ENCODE assay signal across 1 cellular context in the genomic region with DNA sequence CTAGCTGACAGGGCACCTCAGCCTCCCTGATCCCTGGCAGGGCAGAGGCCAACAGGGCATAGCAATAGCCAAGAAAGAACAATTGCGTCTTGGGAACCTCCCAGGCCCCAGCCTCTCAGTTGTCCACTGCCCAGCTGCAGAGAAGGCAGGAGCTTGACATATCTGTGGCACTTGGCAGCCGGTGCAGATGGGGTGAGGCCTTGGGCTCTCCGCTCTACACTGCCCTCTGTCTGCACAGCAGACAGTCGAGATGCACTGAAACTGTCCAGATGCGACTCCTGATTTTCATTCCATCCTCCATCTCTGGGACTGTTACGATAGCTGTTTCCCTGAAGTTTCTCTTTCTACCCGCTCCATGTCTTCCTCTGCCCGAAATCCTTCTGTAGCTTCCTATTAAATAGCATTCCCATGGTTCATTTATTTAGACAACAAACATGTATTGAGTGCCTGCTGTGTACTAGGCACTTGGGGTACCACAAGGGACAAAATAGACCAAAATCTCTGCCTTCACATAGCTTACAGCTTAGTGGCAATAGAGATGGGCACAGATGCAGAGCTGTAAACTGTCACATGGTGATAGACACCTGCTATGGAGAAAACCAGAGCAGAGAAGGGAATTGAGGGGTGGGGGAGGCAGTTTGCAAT.
TF ChIP-seq lines count a peak whose summit lies in the region.

No MANE protein-coding gene starts in this region.

TF ChIP-seq in HepG2, 621 proteins besides CTCF, POLR2A, EP300 and RAD21 (continued from another document and continues in another):
- TF ChIP-seq, protein P1, sequence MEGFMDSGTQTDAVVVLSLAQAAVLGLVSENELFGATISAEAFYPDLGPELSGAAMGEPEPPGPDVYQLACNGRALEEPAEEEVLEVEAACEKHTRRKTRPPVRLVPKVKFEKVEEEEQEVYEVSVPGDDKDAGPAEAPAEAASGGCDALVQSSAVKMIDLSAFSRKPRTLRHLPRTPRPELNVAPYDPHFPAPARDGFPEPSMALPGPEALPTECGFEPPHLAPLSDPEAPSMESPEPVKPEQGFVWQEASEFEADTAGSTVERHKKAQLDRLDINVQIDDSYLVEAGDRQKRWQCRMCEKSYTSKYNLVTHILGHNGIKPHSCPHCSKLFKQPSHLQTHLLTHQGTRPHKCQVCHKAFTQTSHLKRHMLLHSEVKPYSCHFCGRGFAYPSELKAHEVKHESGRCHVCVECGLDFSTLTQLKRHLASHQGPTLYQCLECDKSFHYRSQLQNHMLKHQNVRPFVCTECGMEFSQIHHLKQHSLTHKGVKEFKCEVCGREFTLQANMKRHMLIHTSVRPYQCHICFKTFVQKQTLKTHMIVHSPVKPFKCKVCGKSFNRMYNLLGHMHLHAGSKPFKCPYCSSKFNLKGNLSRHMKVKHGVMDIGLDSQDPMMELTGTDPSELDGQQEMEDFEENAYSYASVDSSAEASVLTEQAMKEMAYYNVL (CRISPR knock-in tag; IDR thresholded peaks at IDR 0.05; ENCODE audit: borderline replicate concordance), result 0 out of 2 replicates have a peak, but pooled peaks have one; percentile 44
- TF ChIP-seq HCFC1 (IDR thresholded peaks at IDR 0.05; ENCODE audit: low read depth, low read length), result 0 out of 2 replicates have a peak, but pooled peaks have one; percentile 4
- TF ChIP-seq, protein P2, sequence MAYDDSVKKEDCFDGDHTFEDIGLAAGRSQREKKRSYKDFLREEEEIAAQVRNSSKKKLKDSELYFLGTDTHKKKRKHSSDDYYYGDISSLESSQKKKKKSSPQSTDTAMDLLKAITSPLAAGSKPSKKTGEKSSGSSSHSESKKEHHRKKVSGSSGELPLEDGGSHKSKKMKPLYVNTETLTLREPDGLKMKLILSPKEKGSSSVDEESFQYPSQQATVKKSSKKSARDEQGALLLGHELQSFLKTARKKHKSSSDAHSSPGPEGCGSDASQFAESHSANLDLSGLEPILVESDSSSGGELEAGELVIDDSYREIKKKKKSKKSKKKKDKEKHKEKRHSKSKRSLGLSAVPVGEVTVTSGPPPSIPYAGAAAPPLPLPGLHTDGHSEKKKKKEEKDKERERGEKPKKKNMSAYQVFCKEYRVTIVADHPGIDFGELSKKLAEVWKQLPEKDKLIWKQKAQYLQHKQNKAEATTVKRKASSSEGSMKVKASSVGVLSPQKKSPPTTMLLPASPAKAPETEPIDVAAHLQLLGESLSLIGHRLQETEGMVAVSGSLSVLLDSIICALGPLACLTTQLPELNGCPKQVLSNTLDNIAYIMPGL (CRISPR knock-in tag; IDR thresholded peaks at IDR 0.05; ENCODE audit: borderline replicate concordance in 1 of 2, low read depth in 1 of 2), result peak; percentile 69 to 88
- 0 out of 2 replicates have a peak, but pooled peaks have one; percentile 19 for TF ChIP-seq HDAC1 (CRISPR knock-in tag; IDR thresholded peaks at IDR 0.05)
- TF ChIP-seq ZNF598 (CRISPR knock-in tag; IDR thresholded peaks at IDR 0.05; ENCODE audit: borderline replicate concordance), result peak; percentile 59; the same call in 1 of the 2 replicates
- TF ChIP-seq, protein P3, sequence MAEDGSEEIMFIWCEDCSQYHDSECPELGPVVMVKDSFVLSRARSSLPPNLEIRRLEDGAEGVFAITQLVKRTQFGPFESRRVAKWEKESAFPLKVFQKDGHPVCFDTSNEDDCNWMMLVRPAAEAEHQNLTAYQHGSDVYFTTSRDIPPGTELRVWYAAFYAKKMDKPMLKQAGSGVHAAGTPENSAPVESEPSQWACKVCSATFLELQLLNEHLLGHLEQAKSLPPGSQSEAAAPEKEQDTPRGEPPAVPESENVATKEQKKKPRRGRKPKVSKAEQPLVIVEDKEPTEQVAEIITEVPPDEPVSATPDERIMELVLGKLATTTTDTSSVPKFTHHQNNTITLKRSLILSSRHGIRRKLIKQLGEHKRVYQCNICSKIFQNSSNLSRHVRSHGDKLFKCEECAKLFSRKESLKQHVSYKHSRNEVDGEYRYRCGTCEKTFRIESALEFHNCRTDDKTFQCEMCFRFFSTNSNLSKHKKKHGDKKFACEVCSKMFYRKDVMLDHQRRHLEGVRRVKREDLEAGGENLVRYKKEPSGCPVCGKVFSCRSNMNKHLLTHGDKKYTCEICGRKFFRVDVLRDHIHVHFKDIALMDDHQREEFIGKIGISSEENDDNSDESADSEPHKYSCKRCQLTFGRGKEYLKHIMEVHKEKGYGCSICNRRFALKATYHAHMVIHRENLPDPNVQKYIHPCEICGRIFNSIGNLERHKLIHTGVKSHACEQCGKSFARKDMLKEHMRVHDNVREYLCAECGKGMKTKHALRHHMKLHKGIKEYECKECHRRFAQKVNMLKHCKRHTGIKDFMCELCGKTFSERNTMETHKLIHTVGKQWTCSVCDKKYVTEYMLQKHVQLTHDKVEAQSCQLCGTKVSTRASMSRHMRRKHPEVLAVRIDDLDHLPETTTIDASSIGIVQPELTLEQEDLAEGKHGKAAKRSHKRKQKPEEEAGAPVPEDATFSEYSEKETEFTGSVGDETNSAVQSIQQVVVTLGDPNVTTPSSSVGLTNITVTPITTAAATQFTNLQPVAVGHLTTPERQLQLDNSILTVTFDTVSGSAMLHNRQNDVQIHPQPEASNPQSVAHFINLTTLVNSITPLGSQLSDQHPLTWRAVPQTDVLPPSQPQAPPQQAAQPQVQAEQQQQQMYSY (CRISPR knock-in tag; IDR thresholded peaks at IDR 0.05), result peak; percentile 35; the same call in 1 of the 2 replicates
- no peak for TF ChIP-seq HDAC6 (IDR thresholded peaks at IDR 0.05; ENCODE audit: low read depth, low read length)
- TF ChIP-seq ZNF350 (CRISPR knock-in tag; IDR thresholded peaks at IDR 0.05; ENCODE audit: borderline replicate concordance, low read depth), result 0 out of 2 replicates have a peak, but pooled peaks have one; percentile 8
- 0 out of 2 replicates have a peak, but pooled peaks have one; percentile 57 for TF ChIP-seq ZNF274 (CRISPR knock-in tag; IDR thresholded peaks at IDR 0.05)
- no peak for TF ChIP-seq GATAD2A (CRISPR knock-in tag; IDR thresholded peaks at IDR 0.05)
- TF ChIP-seq ZNF34 (CRISPR knock-in tag; IDR thresholded peaks at IDR 0.05; ENCODE audit: borderline replicate concordance), result no peak
- TF ChIP-seq TEAD3 (CRISPR knock-in tag; optimal IDR thresholded peaks at IDR 0.05; ENCODE audit: borderline replicate concordance), result peak; percentile 52
- peak; percentile 77 for TF ChIP-seq ZBTB38 (CRISPR knock-in tag; IDR thresholded peaks at IDR 0.05)
- peak; percentile 66 for TF ChIP-seq SMC3 (IDR thresholded peaks at IDR 0.05; ENCODE audit: low read length)
- TF ChIP-seq, protein P4, sequence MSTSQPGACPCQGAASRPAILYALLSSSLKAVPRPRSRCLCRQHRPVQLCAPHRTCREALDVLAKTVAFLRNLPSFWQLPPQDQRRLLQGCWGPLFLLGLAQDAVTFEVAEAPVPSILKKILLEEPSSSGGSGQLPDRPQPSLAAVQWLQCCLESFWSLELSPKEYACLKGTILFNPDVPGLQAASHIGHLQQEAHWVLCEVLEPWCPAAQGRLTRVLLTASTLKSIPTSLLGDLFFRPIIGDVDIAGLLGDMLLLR (CRISPR knock-in tag; IDR thresholded peaks at IDR 0.05), result 0 out of 2 replicates have a peak, but pooled peaks have one; percentile 25
- 0 out of 2 replicates have a peak, but pooled peaks have one; percentile 55 for TF ChIP-seq TGIF2 (CRISPR knock-in tag; IDR thresholded peaks at IDR 0.05)
- no peak for TF ChIP-seq ZNF570 (CRISPR knock-in tag; IDR thresholded peaks at IDR 0.05; ENCODE audit: borderline replicate concordance)
- TF ChIP-seq STAG1 (CRISPR knock-in tag; IDR thresholded peaks at IDR 0.05), result peak; percentile 66
- TF ChIP-seq, protein P5, sequence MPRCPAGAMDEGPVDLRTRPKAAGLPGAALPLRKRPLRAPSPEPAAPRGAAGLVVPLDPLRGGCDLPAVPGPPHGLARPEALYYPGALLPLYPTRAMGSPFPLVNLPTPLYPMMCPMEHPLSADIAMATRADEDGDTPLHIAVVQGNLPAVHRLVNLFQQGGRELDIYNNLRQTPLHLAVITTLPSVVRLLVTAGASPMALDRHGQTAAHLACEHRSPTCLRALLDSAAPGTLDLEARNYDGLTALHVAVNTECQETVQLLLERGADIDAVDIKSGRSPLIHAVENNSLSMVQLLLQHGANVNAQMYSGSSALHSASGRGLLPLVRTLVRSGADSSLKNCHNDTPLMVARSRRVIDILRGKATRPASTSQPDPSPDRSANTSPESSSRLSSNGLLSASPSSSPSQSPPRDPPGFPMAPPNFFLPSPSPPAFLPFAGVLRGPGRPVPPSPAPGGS (CRISPR knock-in tag; IDR thresholded peaks at IDR 0.05), result peak; percentile 31; the same call in 1 of the 2 replicates
- 0 out of 2 replicates have a peak, but pooled peaks have one; percentile 18 for TF ChIP-seq ZKSCAN1 (IDR thresholded peaks at IDR 0.05; ENCODE audit: low read length)
- 0 out of 2 replicates have a peak, but pooled peaks have one; percentile 13 for TF ChIP-seq SOX5 (CRISPR knock-in tag; IDR thresholded peaks at IDR 0.05; ENCODE audit: borderline replicate concordance)
- TF ChIP-seq MXI1 (IDR thresholded peaks at IDR 0.05; ENCODE audit: borderline replicate concordance, low read depth, low read length), result 0 out of 3 replicates have a peak, but pooled peaks have one; percentile 28
- peak; percentile 98 for TF ChIP-seq XRCC5 (optimal IDR thresholded peaks at IDR 0.05; ENCODE audit: low read length)
- peak; percentile 22 for TF ChIP-seq PCBP2 (optimal IDR thresholded peaks at IDR 0.05; ENCODE audit: low read depth, low read length, poor library complexity, severe bottlenecking)
- TF ChIP-seq TARDBP (CRISPR knock-in tag; IDR thresholded peaks at IDR 0.05), result no peak
- 0 out of 2 replicates have a peak, but pooled peaks have one; percentile 13 for TF ChIP-seq SP5 (CRISPR knock-in tag; IDR thresholded peaks at IDR 0.05; ENCODE audit: borderline replicate concordance, low read depth)
- TF ChIP-seq HNRNPL (IDR thresholded peaks at IDR 0.05; ENCODE audit: low read depth, low read length), result 0 out of 2 replicates have a peak, but pooled peaks have one; percentile 53
- TF ChIP-seq ZFX (CRISPR knock-in tag; IDR thresholded peaks at IDR 0.05; ENCODE audit: low read depth), result peak; percentile 55; the same call in 1 of the 2 replicates
- peak; percentile 62 for TF ChIP-seq KDM2A (CRISPR knock-in tag; IDR thresholded peaks at IDR 0.05; ENCODE audit: borderline replicate concordance, low read depth)
- no peak for TF ChIP-seq ZNF432 (CRISPR knock-in tag; IDR thresholded peaks at IDR 0.05; ENCODE audit: borderline replicate concordance)
- TF ChIP-seq KMT2B (CRISPR knock-in tag; IDR thresholded peaks at IDR 0.05), result 0 out of 2 replicates have a peak, but pooled peaks have one; percentile 24
- no peak for TF ChIP-seq ZBTB7B (CRISPR knock-in tag; IDR thresholded peaks at IDR 0.05)
- TF ChIP-seq, protein P6, sequence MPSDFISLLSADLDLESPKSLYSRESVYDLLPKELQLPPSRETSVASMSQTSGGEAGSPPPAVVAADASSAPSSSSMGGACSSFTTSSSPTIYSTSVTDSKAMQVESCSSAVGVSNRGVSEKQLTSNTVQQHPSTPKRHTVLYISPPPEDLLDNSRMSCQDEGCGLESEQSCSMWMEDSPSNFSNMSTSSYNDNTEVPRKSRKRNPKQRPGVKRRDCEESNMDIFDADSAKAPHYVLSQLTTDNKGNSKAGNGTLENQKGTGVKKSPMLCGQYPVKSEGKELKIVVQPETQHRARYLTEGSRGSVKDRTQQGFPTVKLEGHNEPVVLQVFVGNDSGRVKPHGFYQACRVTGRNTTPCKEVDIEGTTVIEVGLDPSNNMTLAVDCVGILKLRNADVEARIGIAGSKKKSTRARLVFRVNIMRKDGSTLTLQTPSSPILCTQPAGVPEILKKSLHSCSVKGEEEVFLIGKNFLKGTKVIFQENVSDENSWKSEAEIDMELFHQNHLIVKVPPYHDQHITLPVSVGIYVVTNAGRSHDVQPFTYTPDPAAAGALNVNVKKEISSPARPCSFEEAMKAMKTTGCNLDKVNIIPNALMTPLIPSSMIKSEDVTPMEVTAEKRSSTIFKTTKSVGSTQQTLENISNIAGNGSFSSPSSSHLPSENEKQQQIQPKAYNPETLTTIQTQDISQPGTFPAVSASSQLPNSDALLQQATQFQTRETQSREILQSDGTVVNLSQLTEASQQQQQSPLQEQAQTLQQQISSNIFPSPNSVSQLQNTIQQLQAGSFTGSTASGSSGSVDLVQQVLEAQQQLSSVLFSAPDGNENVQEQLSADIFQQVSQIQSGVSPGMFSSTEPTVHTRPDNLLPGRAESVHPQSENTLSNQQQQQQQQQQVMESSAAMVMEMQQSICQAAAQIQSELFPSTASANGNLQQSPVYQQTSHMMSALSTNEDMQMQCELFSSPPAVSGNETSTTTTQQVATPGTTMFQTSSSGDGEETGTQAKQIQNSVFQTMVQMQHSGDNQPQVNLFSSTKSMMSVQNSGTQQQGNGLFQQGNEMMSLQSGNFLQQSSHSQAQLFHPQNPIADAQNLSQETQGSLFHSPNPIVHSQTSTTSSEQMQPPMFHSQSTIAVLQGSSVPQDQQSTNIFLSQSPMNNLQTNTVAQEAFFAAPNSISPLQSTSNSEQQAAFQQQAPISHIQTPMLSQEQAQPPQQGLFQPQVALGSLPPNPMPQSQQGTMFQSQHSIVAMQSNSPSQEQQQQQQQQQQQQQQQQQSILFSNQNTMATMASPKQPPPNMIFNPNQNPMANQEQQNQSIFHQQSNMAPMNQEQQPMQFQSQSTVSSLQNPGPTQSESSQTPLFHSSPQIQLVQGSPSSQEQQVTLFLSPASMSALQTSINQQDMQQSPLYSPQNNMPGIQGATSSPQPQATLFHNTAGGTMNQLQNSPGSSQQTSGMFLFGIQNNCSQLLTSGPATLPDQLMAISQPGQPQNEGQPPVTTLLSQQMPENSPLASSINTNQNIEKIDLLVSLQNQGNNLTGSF (CRISPR knock-in tag; IDR thresholded peaks at IDR 0.05), result no peak
- TF ChIP-seq, protein P7, sequence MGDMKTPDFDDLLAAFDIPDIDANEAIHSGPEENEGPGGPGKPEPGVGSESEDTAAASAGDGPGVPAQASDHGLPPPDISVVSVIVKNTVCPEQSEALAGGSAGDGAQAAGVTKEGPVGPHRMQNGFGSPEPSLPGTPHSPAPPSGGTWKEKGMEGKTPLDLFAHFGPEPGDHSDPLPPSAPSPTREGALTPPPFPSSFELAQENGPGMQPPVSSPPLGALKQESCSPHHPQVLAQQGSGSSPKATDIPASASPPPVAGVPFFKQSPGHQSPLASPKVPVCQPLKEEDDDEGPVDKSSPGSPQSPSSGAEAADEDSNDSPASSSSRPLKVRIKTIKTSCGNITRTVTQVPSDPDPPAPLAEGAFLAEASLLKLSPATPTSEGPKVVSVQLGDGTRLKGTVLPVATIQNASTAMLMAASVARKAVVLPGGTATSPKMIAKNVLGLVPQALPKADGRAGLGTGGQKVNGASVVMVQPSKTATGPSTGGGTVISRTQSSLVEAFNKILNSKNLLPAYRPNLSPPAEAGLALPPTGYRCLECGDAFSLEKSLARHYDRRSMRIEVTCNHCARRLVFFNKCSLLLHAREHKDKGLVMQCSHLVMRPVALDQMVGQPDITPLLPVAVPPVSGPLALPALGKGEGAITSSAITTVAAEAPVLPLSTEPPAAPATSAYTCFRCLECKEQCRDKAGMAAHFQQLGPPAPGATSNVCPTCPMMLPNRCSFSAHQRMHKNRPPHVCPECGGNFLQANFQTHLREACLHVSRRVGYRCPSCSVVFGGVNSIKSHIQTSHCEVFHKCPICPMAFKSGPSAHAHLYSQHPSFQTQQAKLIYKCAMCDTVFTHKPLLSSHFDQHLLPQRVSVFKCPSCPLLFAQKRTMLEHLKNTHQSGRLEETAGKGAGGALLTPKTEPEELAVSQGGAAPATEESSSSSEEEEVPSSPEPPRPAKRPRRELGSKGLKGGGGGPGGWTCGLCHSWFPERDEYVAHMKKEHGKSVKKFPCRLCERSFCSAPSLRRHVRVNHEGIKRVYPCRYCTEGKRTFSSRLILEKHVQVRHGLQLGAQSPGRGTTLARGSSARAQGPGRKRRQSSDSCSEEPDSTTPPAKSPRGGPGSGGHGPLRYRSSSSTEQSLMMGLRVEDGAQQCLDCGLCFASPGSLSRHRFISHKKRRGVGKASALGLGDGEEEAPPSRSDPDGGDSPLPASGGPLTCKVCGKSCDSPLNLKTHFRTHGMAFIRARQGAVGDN (CRISPR knock-in tag; IDR thresholded peaks at IDR 0.05), result peak; percentile 71
- TF ChIP-seq CEBPG (CRISPR knock-in tag; IDR thresholded peaks at IDR 0.05), result no peak
